ENCODE assay signal across 8 cellular contexts in genomic region chrX:54357414-54358377, GRCh38. TPM values are rescaled to one million over a fixed set of nuclear protein-coding genes. Genes with fewer than 3 reads are reported as not detected.
A peak's percentile ranks its signal among the peaks of the same experiment; 100 is the strongest.
DNase-seq lines count a peak whose midpoint lies in the region; ATAC-seq and TF ChIP-seq lines count a peak whose summit lies in the region.

Gene WNK3, minus strand, starts transcription at chrX:54358046.

- H3F3A ChIP-seq in neural progenitor cell (ENCODE audit: low read depth) = peaks cover 20% of the 10 kb centered on the region

- peak within 1 kb of the TSS; percentile 90 for H3K9ac ChIP-seq in neural progenitor cell

- H3K4me3 Mint-ChIP-seq in activated naive CD8-positive, alpha-beta T cell treated with anti-CD3 and anti-CD28 coated beads, Interleukin-2, amount 10 ng/mL, durations not matched to agents 7 days and 5 days = peak within 1 kb of the TSS; percentile 84
- H3K4me3 Mint-ChIP-seq in glutamatergic neuron (ENCODE audit: unreplicated experiment) (peak within 1 kb of the TSS; percentile 88), neural progenitor cell (peak within 1 kb of the TSS; percentile 88)

- H3K79me2 ChIP-seq in neural progenitor cell (ENCODE audit: low read depth) = peaks cover 46% of the 10 kb centered on the region

- 0 to 2% methylated on average over 15 to 44 of the region's 88 CpGs for WGBS in testis, 2 donors

- TF ChIP-seq CTCF in glutamatergic neuron (IDR thresholded peaks at IDR 0.05; ENCODE audit: partially characterized antibody, unreplicated experiment) = no peak
- no peak for TF ChIP-seq CTCF in neural progenitor cell (IDR thresholded peaks at IDR 0.05)
- TF ChIP-seq CTCF in testis (IDR thresholded peaks at IDR 0.05) = no peak

- peak; percentile 60 for ATAC-seq in activated naive CD8-positive, alpha-beta T cell treated with anti-CD3 and anti-CD28 coated beads, Interleukin-2, amount 10 ng/mL, durations not matched to agents 7 days and 5 days (ENCODE audit: low read depth)

- peaks cover 10% of the 10 kb centered on the region for H3K4me1 ChIP-seq in neural progenitor cell
- no peaks in the 10 kb centered on the region for H3K4me1 ChIP-seq in testis

- H3K4me1 Mint-ChIP-seq in activated naive CD8-positive, alpha-beta T cell treated with anti-CD3 and anti-CD28 coated beads, Interleukin-2, amount 10 ng/mL, durations not matched to agents 7 days and 5 days = peaks cover 8% of the 10 kb centered on the region
- H3K4me1 Mint-ChIP-seq in glutamatergic neuron (ENCODE audit: low read depth, unreplicated experiment) = peaks cover 3% of the 10 kb centered on the region
- H3K4me1 Mint-ChIP-seq in neural progenitor cell = peaks cover 18% of the 10 kb centered on the region

- H2AFZ ChIP-seq in neural progenitor cell (replicated peaks) = peak within 1 kb of the TSS; percentile 59

- H3K9me3 ChIP-seq in neural progenitor cell (ENCODE audit: low read depth) (no peaks in the 10 kb centered on the region), testis (no peaks in the 10 kb centered on the region)

- H3K27ac ChIP-seq in neural progenitor cell (peak within 1 kb of the TSS; percentile 98), testis (peak within 1 kb of the TSS; percentile 70 to 83)

- H3K27me3 Mint-ChIP-seq in activated naive CD8-positive, alpha-beta T cell treated with anti-CD3 and anti-CD28 coated beads, Interleukin-2, amount 10 ng/mL, durations not matched to agents 7 days and 5 days = peaks cover 38% of the 10 kb centered on the region
- H3K27me3 Mint-ChIP-seq in glutamatergic neuron (ENCODE audit: unreplicated experiment) (peaks cover 2% of the 10 kb centered on the region), neural progenitor cell (ENCODE audit: insufficient read depth, low read depth) (peaks cover 3% of the 10 kb centered on the region)

- H3K36me3 Mint-ChIP-seq in activated naive CD8-positive, alpha-beta T cell treated with anti-CD3 and anti-CD28 coated beads, Interleukin-2, amount 10 ng/mL, durations not matched to agents 7 days and 5 days = no peaks in the 10 kb centered on the region
- no peaks in the 10 kb centered on the region for H3K36me3 Mint-ChIP-seq in glutamatergic neuron (ENCODE audit: unreplicated experiment)
- peaks cover 4% of the 10 kb centered on the region for H3K36me3 Mint-ChIP-seq in neural progenitor cell

- H3K4me2 ChIP-seq in neural progenitor cell = peak within 1 kb of the TSS; percentile 70

- intact Hi-C loops in testis (cut with DNase I; ENCODE audit: low total_unique reads) = no loop called here

- H3K27me3 ChIP-seq in neural progenitor cell (no peaks in the 10 kb centered on the region), testis (no peaks in the 10 kb centered on the region)

- H3K4me3 ChIP-seq in neural progenitor cell = peak within 1 kb of the TSS; percentile 80
- peak within 1 kb of the TSS; percentile 63 to 76 for H3K4me3 ChIP-seq in testis

- DNase-seq in activated gamma-delta T cell treated with Interleukin-2 at 50 U/mL for 16 hours = peak; percentile 4
- DNase-seq in activated gamma-delta T cell (lab: John Stamatoyannopoulos, UW) = no peak
- peak; percentile 94 to 95 for DNase-seq in SHP77 (lab: John Stamatoyannopoulos, UW)
- DNase-seq in activated naive CD8-positive, alpha-beta T cell treated with anti-CD3 and anti-CD28 coated beads, Interleukin-2, amount 10 ng/mL, durations not matched to agents 7 days and 5 days = peak; percentile 41
- peak; percentile 84 for DNase-seq in glutamatergic neuron
- DNase-seq in neural progenitor cell (ENCODE audit: low spot score) = peak; percentile 95
- DNase-seq in testis = peak; percentile 92
- no peak for DNase-seq in MV-4-11 (lab: John Stamatoyannopoulos, UW)

- H4K20me1 ChIP-seq in neural progenitor cell (ENCODE audit: low read depth) = peaks cover 21% of the 10 kb centered on the region

- H3K36me3 ChIP-seq in neural progenitor cell = no peaks in the 10 kb centered on the region
- no peaks in the 10 kb centered on the region for H3K36me3 ChIP-seq in testis (ENCODE audit: low read depth, missing control alignments)

- POLR2A ChIA-PET in activated naive CD8-positive, alpha-beta T cell treated with anti-CD3 and anti-CD28 coated beads, Interleukin-2, amount 10 ng/mL, durations not matched to agents 7 days and 5 days (lab: Charles Lee) = no interaction called here

- H3K27ac Mint-ChIP-seq in activated naive CD8-positive, alpha-beta T cell treated with anti-CD3 and anti-CD28 coated beads, Interleukin-2, amount 10 ng/mL, durations not matched to agents 7 days and 5 days = no peak within 1 kb of the TSS
- peak within 1 kb of the TSS; percentile 98 for H3K27ac Mint-ChIP-seq in glutamatergic neuron (ENCODE audit: unreplicated experiment)
- peak within 1 kb of the TSS; percentile 100 for H3K27ac Mint-ChIP-seq in neural progenitor cell

- no peaks in the 10 kb centered on the region for H3K9me3 Mint-ChIP-seq in activated naive CD8-positive, alpha-beta T cell treated with anti-CD3 and anti-CD28 coated beads, Interleukin-2, amount 10 ng/mL, durations not matched to agents 7 days and 5 days
- H3K9me3 Mint-ChIP-seq in glutamatergic neuron (ENCODE audit: unreplicated experiment) (peaks cover 4% of the 10 kb centered on the region), neural progenitor cell (peaks cover 22% of the 10 kb centered on the region)

- TF ChIP-seq POLR2A in testis (IDR thresholded peaks at IDR 0.05) = no peak

RNA-seq across cellular contexts. Expression of gene WNK3, which starts in this region (rescaled TPM):
- under 1 TPM; 0.26 to 0.33 TPM for total RNA-seq in activated naive CD8-positive, alpha-beta T cell treated with anti-CD3 and anti-CD28 coated beads, Interleukin-2, amount 10 ng/mL, durations not matched to agents 7 days and 5 days
- total RNA-seq in glutamatergic neuron (ENCODE audit: unreplicated experiment) = 19.7 TPM
- 36.1 and 50.2 TPM in 2 replicates for total RNA-seq in neural progenitor cell (ENCODE audit: low replicate concordance)
- 100 to 1,000 TPM; 104 to 110 TPM for total RNA-seq in testis
- 18.1 TPM for polyA plus RNA-seq in testis (ENCODE audit: insufficient read depth, low read depth, low replicate concordance)

Comparison
In these comparisons a context has a peak if more than half of its experiments do, and no peak if none do; other contexts are left out.
1. RNA of gene WNK3 (total RNA-seq): 104 to 110 TPM in testis, 36.1 to 50.2 TPM in neural progenitor cell and 19.7 TPM in glutamatergic neuron (single experiment); 0.26 to 0.33 TPM in activated naive CD8-positive, alpha-beta T cell treated with anti-CD3 and anti-CD28 coated beads, Interleukin-2, amount 10 ng/mL, durations not matched to agents 7 days and 5 days; every median in the first group is over 10 times any median in the second.
2. DNase-seq: peak in activated gamma-delta T cell treated with Interleukin-2 at 50 U/mL for 16 hours (single experiment), SHP77 (2 of 2), glutamatergic neuron (single experiment), neural progenitor cell (single experiment) and testis (single experiment); none in activated gamma-delta T cell (single experiment) and MV-4-11 (single experiment).
3. Peak in DNase-seq and ATAC-seq in activated naive CD8-positive, alpha-beta T cell treated with anti-CD3 and anti-CD28 coated beads, Interleukin-2, amount 10 ng/mL, durations not matched to agents 7 days and 5 days; RNA of the gene not detected or under 1 TPM.
4. Peak in every context shown above with its lines, with median percentiles within 50 percentile points of each other: H3K4me3 Mint-ChIP-seq.